ENCODE assay signal across 1 cellular context in genomic region chr9:111798786-111799185, GRCh38.
TF ChIP-seq lines count a peak whose summit lies in the region.

No MANE protein-coding gene starts in this region.

TF ChIP-seq in K562, 482 proteins besides CTCF, POLR2A, EP300 and RAD21:
- TF ChIP-seq ATF3 (IDR thresholded peaks at IDR 0.05) (peak; percentile 34; the same call in 1 of the 2 replicates), ATF3 (CRISPR knock-in tag; conservative IDR thresholded peaks at IDR 0.05) (no peak), ELK1 (CRISPR knock-in tag; IDR thresholded peaks at IDR 0.05) (no peak), SMC3 (conservative IDR thresholded peaks at IDR 0.05; ENCODE audit: insufficient read depth, low read depth, low read length) (no peak), MECOM (CRISPR knock-in tag; IDR thresholded peaks at IDR 0.05) (no peak)
